21 cellular contexts compared by ENCODE assay signal in genomic region chr14:71532790-71533189, GRCh38.
DNase-seq lines count a peak whose midpoint lies in the region; ATAC-seq and FAIRE-seq lines count a peak whose summit lies in the region.
"Had no signal": no experiment of that assay in that cellular context is flagged by ENCODE, and none has a peak within 500 bp of the region (broad histone marks: within the 10 kb centered on the region; RNA-seq: fewer than 3 reads in every experiment).

No MANE protein-coding gene starts in this region.

- no peak overlapping the region for H2AK5ac ChIP-seq in trophoblast cell (ENCODE audit: low read length)

- H2BK12ac ChIP-seq in trophoblast cell (ENCODE audit: low read length) = no peak overlapping the region

- FAIRE-seq in GM18507 (lab: Jason Lieb, UNC) = peak; percentile 45
- FAIRE-seq: TTC549 had no signal

- H3K4me2 ChIP-seq in trophoblast cell (ENCODE audit: low read length) = no peak overlapping the region

- H3K9me3 ChIP-seq in trophoblast cell (ENCODE audit: insufficient read depth, low read depth, low read length) = no peaks in the 10 kb centered on the region
- H3K9me3 ChIP-seq: left ventricle myocardium inferior, transverse colon had no signal

- no peak overlapping the region for H3K23ac ChIP-seq in trophoblast cell (ENCODE audit: low read length)

- H3K36me3 ChIP-seq in trophoblast cell (ENCODE audit: control insufficient read depth in 1 of 2, insufficient read depth in 2 of 2, low read length in 2 of 2) = peaks cover 0 to 4% of the 10 kb centered on the region in 2 experiments
- H3K36me3 ChIP-seq: left ventricle myocardium inferior, transverse colon had no signal

- ATAC-seq in HG02678 (IDR thresholded peaks at IDR 0.05; ENCODE audit: unreplicated experiment) = no peak
- ATAC-seq: HCT116; Right ventricle myocardium inferior; stimulated activated naive CD8-positive, alpha-beta T cell treated with anti-CD3 and anti-CD28 coated beads, Interleukin-15, Interleukin-2, amounts not matched to agents 100 U/mL and 50 U/mL, for 24 hours had no signal

- H2AFZ ChIP-seq in trophoblast cell (ENCODE audit: insufficient read depth, low read length, poor library complexity) = no peak overlapping the region

- no peaks in the 10 kb centered on the region for H3K79me2 ChIP-seq in trophoblast cell (ENCODE audit: control insufficient read depth, insufficient read depth, low read length, poor library complexity)

- peak overlapping the region; percentile 16 for H3K27ac ChIP-seq in trophoblast cell (ENCODE audit: low read depth, low read length)
- H3K27ac ChIP-seq: left ventricle myocardium inferior, transverse colon had no signal

- H3K9ac ChIP-seq in trophoblast cell (ENCODE audit: low read length) = no peak overlapping the region

- H4K12ac ChIP-seq in trophoblast cell (ENCODE audit: low read depth, low read length) = no peak overlapping the region

- H4K8ac ChIP-seq in trophoblast cell (ENCODE audit: low read depth, low read length) = no peak overlapping the region

- H3K14ac ChIP-seq in trophoblast cell (ENCODE audit: low read length) = no peak overlapping the region

- H3K27me3 ChIP-seq in trophoblast cell (ENCODE audit: insufficient read depth, low read length) = no peaks in the 10 kb centered on the region
- H3K27me3 ChIP-seq: transverse colon had no signal

- H4K91ac ChIP-seq in trophoblast cell (ENCODE audit: low read depth, low read length) = no peak overlapping the region

- no peak overlapping the region for H3K18ac ChIP-seq in trophoblast cell (ENCODE audit: low read length)

- H2BK120ac ChIP-seq in trophoblast cell (ENCODE audit: insufficient read depth, low read length, poor library complexity) = no peak overlapping the region

- DNase-seq in GM18507 (ENCODE audit: extremely low spot score, insufficient read length, low read depth) (no peak), RPMI7951 (ENCODE audit: low read depth) (peak; percentile 10), dermis microvascular lymphatic vessel endothelial cell (ENCODE audit: low read depth in 2 of 2) (peak; percentile 47 to 53), trophoblast cell (no peak), EL (no peak), HCEC 1CT (no peak)
- DNase-seq: activated CD4-positive, alpha-beta T cell treated with anti-CD3 and anti-CD28 coated beads, Interleukin-2, amount 50 U/mL, for 4 hours; activated effector memory CD4-positive, alpha-beta T cell treated with anti-CD3 and anti-CD28 coated beads, Interleukin-2, amount 50 U/mL, for 16 hours; AML-193; central memory CD4-positive, alpha-beta T cell; effector memory CD4-positive, alpha-beta T cell; glutamatergic neuron; left ventricle myocardium inferior; NCI-H1694 treated with DMSO at 0.1 percent for 48 hours; NCI-H510A; stimulated activated naive CD8-positive, alpha-beta T cell treated with anti-CD3 and anti-CD28 coated beads, Interleukin-15, Interleukin-2, amounts not matched to agents 100 U/mL and 50 U/mL, for 24 hours; transverse colon had no signal

- no peaks in the 10 kb centered on the region for H3K4me1 ChIP-seq in trophoblast cell (ENCODE audit: control insufficient read depth in 1 of 2, insufficient read depth in 2 of 2, low read length in 2 of 2)

- H3K79me1 ChIP-seq in trophoblast cell (ENCODE audit: low read length) = no peaks in the 10 kb centered on the region

- H3K4me3 ChIP-seq in trophoblast cell (ENCODE audit: low read depth, low read length) = no peak overlapping the region
- H3K4me3 ChIP-seq: left ventricle myocardium inferior, transverse colon had no signal

- H3K4ac ChIP-seq in trophoblast cell (ENCODE audit: low read depth, low read length) = no peak overlapping the region

- no CpG with 5 or more reads among the region's 3 CpGs for WGBS in trophoblast cell (ENCODE audit: extremely low coverage, insufficient coverage, insufficient read length)

- no peak overlapping the region for H2BK5ac ChIP-seq in trophoblast cell (ENCODE audit: low read depth, low read length, poor library complexity)

Comparison
In these comparisons a context has a peak if more than half of its experiments do, and no peak if none do; other contexts are left out.
1. DNase-seq: peak in RPMI7951 (single experiment) and dermis microvascular lymphatic vessel endothelial cell (2 of 2); none in GM18507 (single experiment), trophoblast cell (0 of 2), EL (single experiment) and HCEC 1CT (single experiment).